8 cellular contexts compared by ENCODE assay signal in the genomic region with DNA sequence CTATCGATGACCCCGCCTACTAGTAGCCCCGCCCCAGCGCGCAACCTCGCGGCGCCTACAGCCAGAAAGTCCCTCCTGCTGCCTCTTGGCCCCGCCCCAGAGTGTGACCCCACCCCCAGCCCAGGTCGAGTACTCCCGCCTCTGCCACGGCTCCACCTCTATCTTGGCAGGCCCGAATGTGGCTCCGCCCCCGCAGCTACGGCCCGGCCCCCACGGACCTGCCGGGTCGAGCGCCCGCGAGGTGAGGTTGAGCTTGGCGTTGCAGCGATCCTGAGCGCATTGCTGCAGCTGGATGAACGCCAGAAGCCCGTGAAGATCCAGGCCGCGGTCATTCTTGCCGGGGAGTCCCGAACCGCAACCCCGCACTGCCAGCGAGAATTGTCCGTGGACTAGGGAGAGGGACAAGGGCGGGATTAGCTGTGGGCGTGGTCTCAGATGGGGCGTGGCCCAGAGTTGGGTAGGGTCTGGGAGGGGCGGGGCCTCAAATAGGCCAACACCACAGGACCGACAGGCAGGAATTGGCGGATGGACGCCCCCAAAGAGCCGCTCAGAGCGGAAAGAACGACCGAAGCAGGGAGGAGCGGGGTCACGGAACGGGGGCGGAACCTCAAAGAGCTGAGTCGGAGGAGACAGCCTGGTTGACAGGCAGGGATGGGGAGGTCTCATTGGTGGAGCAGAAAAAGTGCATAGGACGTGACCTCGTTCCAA. TPM values are rescaled to one million over a fixed set of nuclear protein-coding genes. Genes with fewer than 3 reads are reported as not detected.
DNase-seq lines count a peak whose midpoint lies in the region; ATAC-seq and TF ChIP-seq lines count a peak whose summit lies in the region.

No MANE protein-coding gene starts in this region.

- intact Hi-C loops in adrenal gland (cut with DNase I) (no loop called here), heart right ventricle (cut with DNase I) (loop anchor here in 4 of 10 donors (5.0 kb wide), 2 partner anchors 39 to 59 kb away; partner anchors contain the start of gene PHLDB3 (in 4 of the 4)), posterior cingulate gyrus (cut with DNase I) (no loop called here), transverse colon (cut with DNase I; ENCODE audit: low total_unique reads) (no loop called here)

- DNase-seq in GM06990 (ENCODE audit: extremely low read depth, insufficient read length) (peak; percentile 94), NB4 (ENCODE audit: low read depth) (peak; percentile 86), T follicular helper cell (ENCODE audit: low read depth) (peak; percentile 100), adrenal gland (peak; percentile 98 to 99 (median 99)), heart right ventricle (peak; percentile 97 to 99), posterior cingulate gyrus (peak; percentile 72 to 98 (median 84)), transverse colon (peak; percentile 99)

- H3K36me3 ChIP-seq in GM06990 (ENCODE audit: control insufficient read depth, insufficient read depth, low read length) (no peaks in the 10 kb centered on the region), adrenal gland (replicated peaks in 1 of 2) (no peaks in the 10 kb centered on the region), heart right ventricle (no peaks in the 10 kb centered on the region), transverse colon (no peaks in the 10 kb centered on the region)

- no peaks in the 10 kb centered on the region for H3K9me3 ChIP-seq in adrenal gland (replicated peaks in 1 of 3)
- no peaks in the 10 kb centered on the region for H3K9me3 ChIP-seq in heart right ventricle
- H3K9me3 ChIP-seq in transverse colon = no peaks in the 10 kb centered on the region

- TF ChIP-seq EP300 in transverse colon (IDR thresholded peaks at IDR 0.05; ENCODE audit: low read depth) = no peak

- no peak for TF ChIP-seq POLR2A in NB4 (IDR thresholded peaks at IDR 0.05; ENCODE audit: extremely low read depth, insufficient read length)
- peak in 1 of 2 donors; percentile 56 for TF ChIP-seq POLR2A in adrenal gland (IDR thresholded peaks at IDR 0.05)
- peak; percentile 38 for TF ChIP-seq POLR2A in transverse colon (IDR thresholded peaks at IDR 0.05)

- in situ Hi-C loops in transverse colon (cut with MboI; ENCODE audit: low pct_ligation_motif_present in 1 of 4, low pct_unique_long_range_greater_than_20kb in 1 of 4, low sequenced_read_pairs in 3 of 4) = no loop called here

- H3K27me3 ChIP-seq in GM06990 (replicated peaks; ENCODE audit: control insufficient read depth, insufficient read depth, low read length) (no peaks in the 10 kb centered on the region; the same call in 1 of the 2 replicates), adrenal gland (no peaks in the 10 kb centered on the region), heart right ventricle (peaks cover 0 to 14% (median 6%) of the 10 kb centered on the region in 7 donors), transverse colon (no peaks in the 10 kb centered on the region)

- ATAC-seq in HG02571 (IDR thresholded peaks at IDR 0.05; ENCODE audit: unreplicated experiment) (peak; percentile 75), heart right ventricle (peak; percentile 94 to 97 (median 95))

- peak overlapping the region; percentile 72 to 90 (median 87) for H3K27ac ChIP-seq in adrenal gland
- H3K27ac ChIP-seq in heart right ventricle = peak overlapping the region; percentile 5 to 88 (median 78)
- H3K27ac ChIP-seq in transverse colon = peak overlapping the region; percentile 80 to 88 (median 86)

- H3K4me1 ChIP-seq in adrenal gland (replicated peaks in 1 of 2) = peaks cover 6 to 11% of the 10 kb centered on the region in 2 donors
- H3K4me1 ChIP-seq in heart right ventricle = peaks cover 0 to 38% (median 13%) of the 10 kb centered on the region in 9 donors
- H3K4me1 ChIP-seq in transverse colon = peaks cover 3 to 36% (median 12%) of the 10 kb centered on the region in 4 donors

- peak overlapping the region; percentile 74 for H3K4me3 ChIP-seq in GM06990 (replicated peaks; ENCODE audit: low read depth, low read length)
- H3K4me3 ChIP-seq in NB4 (ENCODE audit: low read depth, low read length) = peak overlapping the region; percentile 49
- H3K4me3 ChIP-seq in adrenal gland = peak overlapping the region in 3 of 4 donors; percentile 15 to 69 (median 35)
- H3K4me3 ChIP-seq in heart right ventricle = peak overlapping the region; percentile 23 to 82 (median 64)
- H3K4me3 ChIP-seq in transverse colon = peak overlapping the region; percentile 30 to 64 (median 50)

- 0 to 1% (median 0%) methylated on average over 23 to 54 of the region's 54 CpGs; no CpG with 5 or more reads in 1 of the 4 donors for WGBS in adrenal gland, 4 donors
- WGBS in heart right ventricle, 2 donors = 0% methylated on average over 52 to 54 of the region's 54 CpGs
- WGBS in transverse colon (ENCODE audit: low coverage in 1 of 2), 2 donors = 0% methylated on average over 36 of the region's 54 CpGs; no CpG with 5 or more reads in 1 of the 2 donors

- TF ChIP-seq CTCF in GM06990 (IDR thresholded peaks at IDR 0.05; ENCODE audit: insufficient read depth, low read length, poor library complexity, severe bottlenecking) = no peak
- no peak for TF ChIP-seq CTCF in NB4 (IDR thresholded peaks at IDR 0.05; ENCODE audit: low read depth, low read length)
- TF ChIP-seq CTCF in adrenal gland (IDR thresholded peaks at IDR 0.05) = no peak
- no peak for TF ChIP-seq CTCF in heart right ventricle (IDR thresholded peaks at IDR 0.05)
- no peak for TF ChIP-seq CTCF in transverse colon (IDR thresholded peaks at IDR 0.05)

RNA-seq across cellular contexts. Expression of gene LYPD3, which starts 1.9 kb away (rescaled TPM):
- total RNA-seq in adrenal gland (1 to 10 TPM in 5 of 8 donors, under 1 TPM in 3; 0.18 to 1.9 (median 1.2) TPM), heart right ventricle (under 1 TPM in 8 of 10 donors, not detected in 2; 0.14 to 0.75 (median 0.37) TPM), transverse colon (1 to 10 TPM in 1 of 4 donors, not detected in 3; 2.2 TPM)
- polyA plus RNA-seq in adrenal gland (under 1 TPM; 0.48 to 0.73 (median 0.57) TPM), heart right ventricle (under 1 TPM; 0.29 to 0.42 TPM)

RNA-seq across cellular contexts. Expression of gene PHLDB3, which starts 41.0 kb away (rescaled TPM):
- total RNA-seq in adrenal gland (10 to 100 TPM in 7 of 8 donors, 1 to 10 TPM in 1; 3.5 to 30.7 (median 19.5) TPM), heart right ventricle (10 to 100 TPM in 1 of 10 donors, 1 to 10 TPM in 9; 4.1 to 10.0 (median 7.0) TPM), transverse colon (10 to 100 TPM; 10.2 to 28.7 (median 16.5) TPM)
- polyA plus RNA-seq in adrenal gland (10 to 100 TPM in 2 of 3 donors, 1 to 10 TPM in 1; 1.7 to 54.5 (median 33.7) TPM), heart right ventricle (1 to 10 TPM; 4.0 to 5.7 TPM)

RNA-seq across cellular contexts. Expression of gene TEX101, which starts 48.8 kb away (rescaled TPM):
- total RNA-seq in adrenal gland = not detected
- not detected for polyA plus RNA-seq in adrenal gland
- total RNA-seq in heart right ventricle = not detected
- polyA plus RNA-seq in heart right ventricle = not detected
- total RNA-seq in transverse colon = not detected

Comparison
In these comparisons a context has a peak if more than half of its experiments do, and no peak if none do; other contexts are left out.
1. Peak in every context shown above with its lines: DNase-seq, ATAC-seq, H3K4me3 ChIP-seq and H3K27ac ChIP-seq.